In the genomic region with DNA sequence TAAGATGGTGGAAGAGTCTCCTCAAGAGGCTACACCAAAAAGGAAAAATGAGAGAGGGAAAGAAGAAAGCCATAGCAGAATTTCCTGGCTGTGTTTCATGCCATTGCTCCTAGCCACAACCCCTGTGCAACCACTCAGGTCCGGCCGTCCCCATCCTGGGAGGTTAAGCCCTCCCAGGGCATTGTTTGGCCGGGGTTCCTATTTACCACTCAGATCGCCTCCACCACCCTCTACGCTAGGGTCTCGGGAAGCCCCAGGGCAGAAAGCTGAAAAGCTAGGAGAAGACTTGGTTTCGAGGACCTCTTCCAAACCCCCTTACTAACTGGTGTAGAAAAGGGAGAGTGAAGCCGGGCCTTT, we compare ENCODE assay signal across 8 cellular contexts. TPM values are rescaled to one million over a fixed set of nuclear protein-coding genes. Genes with fewer than 3 reads are reported as not detected.
DNase-seq lines count a peak whose midpoint lies in the region; ATAC-seq and TF ChIP-seq lines count a peak whose summit lies in the region.

No MANE protein-coding gene starts in this region.

- no peak for TF ChIP-seq POLR2A in gastrocnemius medialis (IDR thresholded peaks at IDR 0.05)

- DNase-seq in AG09309 (ENCODE audit: low read depth) (no peak), NCI-H748 treated with DMSO at 0.1 percent for 48 hours (lab: John Stamatoyannopoulos, UW) (peak; percentile 35), ascending aorta (ENCODE audit: low spot score in 2 of 2) (peak in 1 of 2 donors; percentile 67), iPS DF 6.9 (ENCODE audit: low read depth, low spot score) (no peak), gastrocnemius medialis (peak in 1 of 2 donors; percentile 17), NCI-H345 (lab: John Stamatoyannopoulos, UW) (no peak)

- H3K36me3 ChIP-seq in ascending aorta = peaks cover 0 to 2% of the 10 kb centered on the region in 2 donors
- H3K36me3 ChIP-seq in iPS DF 6.9 (ENCODE audit: control insufficient read depth, insufficient read depth, low read length) = no peaks in the 10 kb centered on the region
- H3K36me3 ChIP-seq in gastrocnemius medialis = no peaks in the 10 kb centered on the region

- no CpG with 5 or more reads among the region's 8 CpGs for WGBS in iPS DF 6.9 (ENCODE audit: insufficient coverage, insufficient read length)

- TF ChIP-seq CTCF in AG09309 (IDR thresholded peaks at IDR 0.05; ENCODE audit: control insufficient read depth, insufficient read depth, low read depth, low read length, missing control alignments) (no peak), ascending aorta (IDR thresholded peaks at IDR 0.05) (no peak), gastrocnemius medialis (IDR thresholded peaks at IDR 0.05 in 4 of 5, conservative IDR thresholded peaks at IDR 0.05 in 1 of 5) (no peak)

- in situ Hi-C loops in gastrocnemius medialis (cut with MboI; ENCODE audit: low sequenced_read_pairs in 4 of 4) = no loop called here

- H3K27me3 ChIP-seq in ascending aorta (no peaks in the 10 kb centered on the region), iPS DF 6.9 (ENCODE audit: control insufficient read depth, insufficient read depth, low read length) (no peaks in the 10 kb centered on the region), gastrocnemius medialis (no peaks in the 10 kb centered on the region)

- peak; percentile 36 for ATAC-seq in GM18502 (IDR thresholded peaks at IDR 0.05; ENCODE audit: poor library complexity, unreplicated experiment)
- peak; percentile 13 for ATAC-seq in HG02973 (IDR thresholded peaks at IDR 0.05; ENCODE audit: unreplicated experiment)
- peak; percentile 46 to 48 for ATAC-seq in gastrocnemius medialis

- intact Hi-C loops in ascending aorta (cut with DNase I) = loop anchor here (2.0 to 10.0 kb wide), 4 partner anchors 76 to 1370 kb away; a partner anchor contains a TSS
- intact Hi-C loops in gastrocnemius medialis (cut with DNase I; ENCODE audit: low total_unique reads) = loop anchor here (2.0 to 10.0 kb wide), 4 partner anchors 26 to 810 kb away; a partner anchor contains a TSS

- H3K4me1 ChIP-seq in ascending aorta (peaks cover 0 to 26% of the 10 kb centered on the region in 2 donors), iPS DF 6.9 (ENCODE audit: control insufficient read depth, insufficient read depth, low read length) (no peaks in the 10 kb centered on the region), gastrocnemius medialis (peaks cover 25 to 42% of the 10 kb centered on the region in 2 donors)

- H3K9me3 ChIP-seq in ascending aorta (no peaks in the 10 kb centered on the region), iPS DF 6.9 (ENCODE audit: control insufficient read depth, insufficient read depth, low read length) (no peaks in the 10 kb centered on the region), gastrocnemius medialis (no peaks in the 10 kb centered on the region)

- peak overlapping the region; percentile 89 for H3K4me3 ChIP-seq in AG09309 (ENCODE audit: control insufficient read depth, low read depth, low read length)
- peak overlapping the region; percentile 83 to 96 for H3K4me3 ChIP-seq in ascending aorta
- peak overlapping the region; percentile 73 for H3K4me3 ChIP-seq in iPS DF 6.9 (ENCODE audit: low read length)
- H3K4me3 ChIP-seq in gastrocnemius medialis = peak overlapping the region; percentile 73 to 91 (median 80)

- H3K27ac ChIP-seq in ascending aorta (peak overlapping the region; percentile 97 to 98), iPS DF 6.9 (ENCODE audit: low read length) (no peak overlapping the region), gastrocnemius medialis (peak overlapping the region; percentile 82 to 93 (median 88))

RNA-seq across cellular contexts. Expression of a gene that starts 0.7 kb away (rescaled TPM):
- total RNA-seq in ascending aorta (25.1 TPM), gastrocnemius medialis (10 to 100 TPM; 29.4 to 45.2 (median 36.6) TPM)

RNA-seq across cellular contexts. Expression of a gene that starts 8.7 kb away (rescaled TPM):
- total RNA-seq in ascending aorta = 2.0 TPM
- 10 to 100 TPM in 2 of 4 donors, 1 to 10 TPM in 2; 4.5 to 12.0 (median 7.8) TPM for total RNA-seq in gastrocnemius medialis

RNA-seq across cellular contexts. Expression of a gene that starts 26.9 kb away (rescaled TPM):
- total RNA-seq in ascending aorta = 0.96 TPM
- total RNA-seq in gastrocnemius medialis = 1 to 10 TPM; 1.6 to 6.3 (median 2.6) TPM

RNA-seq across cellular contexts. Expression of a gene that starts 36.4 kb away (rescaled TPM):
- total RNA-seq in ascending aorta (36.5 TPM), gastrocnemius medialis (10 to 100 TPM; 23.7 to 33.8 (median 26.6) TPM)
